Comparison of ENCODE assay signal across 8 cellular contexts in genomic region chr22:50267591-50268390, GRCh38. TPM values are rescaled to one million over a fixed set of nuclear protein-coding genes. Genes with fewer than 3 reads are reported as not detected.
DNase-seq lines count a peak whose midpoint lies in the region; ATAC-seq and TF ChIP-seq lines count a peak whose summit lies in the region.

No MANE protein-coding gene starts in this region.

- ATAC-seq in omental fat pad (ENCODE audit: low FRiP score) (no peak), HG03378 (IDR thresholded peaks at IDR 0.05; ENCODE audit: unreplicated experiment) (no peak)

- intact Hi-C loops in adrenal gland (cut with DNase I), result no loop called here

- WGBS in adrenal gland, 4 donors, result 4 to 10% (median 5%) methylated on average over 4 to 75 of the region's 75 CpGs

- no peak for DNase-seq in AG04449 (ENCODE audit: low read depth, low spot score)
- no peak for DNase-seq in LNCaP clone FGC (ENCODE audit: low read depth)
- DNase-seq in adrenal gland, result peak; percentile 62 to 84 (median 69)
- peak in 30 of 51 donors; percentile 17 to 63 (median 42) for DNase-seq in hypothalamus (lab: John Stamatoyannopoulos, UW)
- peak; percentile 38 to 59 for DNase-seq in stimulated activated CD4-positive, alpha-beta T cell treated with anti-CD3 and anti-CD28 coated beads, Interleukin-2, amount 100 ng/mL, for 48 hours
- no peak for DNase-seq in omental fat pad (ENCODE audit: low spot score)
- no peak for DNase-seq in NCI-H2171 treated with DMSO at 0.1 percent for 48 hours (lab: John Stamatoyannopoulos, UW)

- no peak for TF ChIP-seq POLR2A in adrenal gland (IDR thresholded peaks at IDR 0.05)

- TF ChIP-seq CTCF in AG04449 (IDR thresholded peaks at IDR 0.05; ENCODE audit: insufficient read depth, low read length, missing control alignments), result peak; percentile 50
- peak; percentile 37 for TF ChIP-seq CTCF in LNCaP clone FGC (IDR thresholded peaks at IDR 0.05; ENCODE audit: control insufficient read depth, extremely low read depth, insufficient read depth)
- peak in 2 of 6 experiments; percentile 4 to 29 for TF ChIP-seq CTCF in adrenal gland (IDR thresholded peaks at IDR 0.05)
- TF ChIP-seq CTCF in omental fat pad (IDR thresholded peaks at IDR 0.05), result no peak

- H3K9me3 ChIP-seq in adrenal gland (replicated peaks in 1 of 3), result no peaks in the 10 kb centered on the region

- H3K4me3 ChIP-seq in AG04449 (ENCODE audit: low read depth, low read length), result peak overlapping the region; percentile 54
- peak overlapping the region; percentile 61 for H3K4me3 ChIP-seq in LNCaP clone FGC (ENCODE audit: low read depth, low read length)
- H3K4me3 ChIP-seq in adrenal gland, result peak overlapping the region in 1 of 4 donors; percentile 39

- POLR2A ChIA-PET in AG04449 (lab: Yijun Ruan, JAX), result interaction anchor here (0.8 to 1.0 kb wide), 3 partner anchors 15 to 18 kb away, joined by 3 to 5 read pairs (median 4); partner anchors contain the start of gene HDAC10

- peak overlapping the region in 1 of 5 donors; percentile 20 for H3K27ac ChIP-seq in adrenal gland

- CTCF ChIA-PET in AG04449 (lab: Yijun Ruan, JAX), result interaction anchor here (1.0 to 3.2 kb wide), 7 partner anchors 8 to 73 kb away, joined by 3 to 12 read pairs (median 4); partner anchors contain the start of gene DENND6B

- H3K36me3 ChIP-seq in adrenal gland (replicated peaks in 1 of 2), result no peaks in the 10 kb centered on the region

- peaks cover 31 to 39% of the 10 kb centered on the region in 2 donors for H3K4me1 ChIP-seq in adrenal gland (replicated peaks in 1 of 2)

- H3K27me3 ChIP-seq in adrenal gland, result no peaks in the 10 kb centered on the region

RNA-seq across cellular contexts. Expression of gene MAPK11, which starts 2.4 kb away (rescaled TPM):
- total RNA-seq in adrenal gland (1 to 10 TPM; 4.7 to 9.3 (median 6.7) TPM), omental fat pad (10 to 100 TPM; 12.1 to 38.9 (median 20.4) TPM)
- polyA plus RNA-seq in adrenal gland, result 10 to 100 TPM in 2 of 3 donors, 1 to 10 TPM in 1; 2.0 to 29.5 (median 25.1) TPM

RNA-seq across cellular contexts. Expression of gene MAPK12, which starts 6.3 kb away (rescaled TPM):
- 1 to 10 TPM; 3.1 to 6.8 (median 5.4) TPM for total RNA-seq in adrenal gland
- 10 to 100 TPM in 2 of 3 donors, 1 to 10 TPM in 1; 1.7 to 17.1 (median 13.9) TPM for polyA plus RNA-seq in adrenal gland
- total RNA-seq in omental fat pad, result 10 to 100 TPM in 3 of 4 donors, 1 to 10 TPM in 1; 7.9 to 31.1 (median 17.8) TPM

RNA-seq across cellular contexts. Expression of gene HDAC10, which starts 16.7 kb away (rescaled TPM):
- total RNA-seq in adrenal gland (10 to 100 TPM; 13.9 to 72.1 (median 41.5) TPM), omental fat pad (10 to 100 TPM; 18.4 to 53.8 (median 23.6) TPM)
- polyA plus RNA-seq in adrenal gland, result 100 to 1,000 TPM in 1 of 3 donors, 10 to 100 TPM in 1, 1 to 10 TPM in 1; 2.0 to 179 (median 79.3) TPM

RNA-seq across cellular contexts. Expression of gene TUBGCP6, which starts 23.0 kb away (rescaled TPM):
- 10 to 100 TPM; 23.6 to 64.8 (median 47.4) TPM for total RNA-seq in adrenal gland
- polyA plus RNA-seq in adrenal gland, result 100 to 1,000 TPM in 2 of 3 donors, 1 to 10 TPM in 1; 8.3 to 171 (median 111) TPM
- 10 to 100 TPM; 32.7 to 52.2 (median 33.5) TPM for total RNA-seq in omental fat pad

RNA-seq across cellular contexts. Expression of gene PLXNB2, which starts 39.7 kb away (rescaled TPM):
- total RNA-seq in adrenal gland (100 to 1,000 TPM; 118 to 412 (median 329) TPM), omental fat pad (100 to 1,000 TPM in 3 of 4 donors, 10 to 100 TPM in 1; 91.4 to 130 (median 115) TPM)
- polyA plus RNA-seq in adrenal gland, result 100 to 1,000 TPM in 2 of 3 donors, 10 to 100 TPM in 1; 38.1 to 431 (median 268) TPM

Comparison
In these comparisons a context has a peak if more than half of its experiments do, and no peak if none do; other contexts are left out.
1. DNase-seq: peak in adrenal gland (7 of 7), hypothalamus (30 of 51) and stimulated activated CD4-positive, alpha-beta T cell treated with anti-CD3 and anti-CD28 coated beads, Interleukin-2, amount 100 ng/mL, for 48 hours (2 of 2); none in AG04449 (single experiment), LNCaP clone FGC (single experiment), omental fat pad (single experiment) and NCI-H2171 treated with DMSO at 0.1 percent for 48 hours (single experiment).
2. CTCF ChIP-seq: peak in AG04449 (single experiment) and LNCaP clone FGC (single experiment); none in omental fat pad (0 of 3).